In the genomic region with DNA sequence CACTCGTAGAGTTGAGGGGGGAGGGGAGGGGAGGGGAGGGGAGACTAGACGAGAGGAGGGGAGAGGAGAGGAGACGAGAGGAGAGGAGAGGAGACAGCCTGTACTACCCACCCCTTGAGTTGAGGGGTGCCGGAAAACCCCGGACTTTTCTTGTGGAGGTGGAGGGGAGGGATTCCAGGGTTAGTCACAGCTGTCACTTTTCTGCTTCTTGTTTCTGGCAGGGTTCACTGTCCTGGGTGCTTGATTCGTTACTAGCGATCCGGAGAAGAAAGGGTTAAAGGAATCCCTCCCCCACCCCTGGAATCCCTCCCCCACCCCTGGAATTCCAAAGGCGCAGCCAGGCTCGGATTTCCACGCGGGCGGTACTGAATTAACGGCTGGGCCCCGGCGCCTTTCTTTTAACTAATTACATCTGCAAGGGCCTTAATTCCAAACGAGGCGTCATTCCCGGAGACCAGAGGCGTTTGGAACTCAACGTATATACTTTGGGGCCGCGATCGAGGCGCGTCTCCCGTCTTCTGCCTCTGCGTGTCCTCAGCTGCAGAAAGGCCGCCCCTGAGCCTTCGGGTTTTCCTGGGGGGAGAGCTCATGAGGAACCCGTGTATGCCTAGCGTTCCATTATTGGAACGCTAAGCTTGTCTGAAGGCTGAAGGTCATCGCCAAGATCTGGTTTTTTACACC, we compare ENCODE assay signal across 10 cellular contexts. TPM values are rescaled to one million over a fixed set of nuclear protein-coding genes. Genes with fewer than 3 reads are reported as not detected.
DNase-seq lines count a peak whose midpoint lies in the region; ATAC-seq, FAIRE-seq and TF ChIP-seq lines count a peak whose summit lies in the region.
"Had no signal": no experiment of that assay in that cellular context is flagged by ENCODE, and none has a peak within 500 bp of the region (broad histone marks: within the 10 kb centered on the region; RNA-seq: fewer than 3 reads in every experiment).

No MANE protein-coding gene starts in this region.

- TF ChIP-seq POLR2A in testis (IDR thresholded peaks at IDR 0.05) (no peak), H54 (IDR thresholded peaks at IDR 0.05; ENCODE audit: low read depth, low read length) (no peak)

- H3K36me3 Mint-ChIP-seq in activated CD8-positive, alpha-beta memory T cell treated with anti-CD3 and anti-CD28 coated beads, Interleukin-2, amount 10 ng/mL, durations not matched to agents 7 days and 5 days: no peaks in the 10 kb centered on the region
- H3K36me3 Mint-ChIP-seq in immature natural killer cell: no peaks in the 10 kb centered on the region
- H3K36me3 Mint-ChIP-seq: CD4-positive, alpha-beta memory T cell had no signal

- peak; percentile 57 for DNase-seq in activated CD8-positive, alpha-beta memory T cell treated with anti-CD3 and anti-CD28 coated beads, Interleukin-2, amount 50 U/mL, for 48 hours
- DNase-seq in activated CD8-positive, alpha-beta memory T cell treated with anti-CD3 and anti-CD28 coated beads, Interleukin-2, amount 10 ng/mL, durations not matched to agents 7 days and 5 days: no peak
- peak; percentile 28 for DNase-seq in SW480 (ENCODE audit: low spot score)
- DNase-seq in immature natural killer cell: no peak
- DNase-seq in testis: peak; percentile 46
- no peak for DNase-seq in frontal cortex (ENCODE audit: low spot score in 2 of 2)
- DNase-seq in H54 (ENCODE audit: insufficient read length, low spot score): no peak
- no peak for DNase-seq in LoVo (ENCODE audit: low spot score)
- DNase-seq: erythroblast had no signal

- no peak for FAIRE-seq in frontal cortex (lab: Jason Lieb, UNC)
- no peak for FAIRE-seq in H54 (lab: Jason Lieb, UNC)

- H3K9me3 ChIP-seq in testis: no peaks in the 10 kb centered on the region

- CTCF ChIA-PET in activated CD8-positive, alpha-beta memory T cell treated with anti-CD3 and anti-CD28 coated beads, Interleukin-2, amount 10 ng/mL, durations not matched to agents 7 days and 5 days (lab: Charles Lee): no interaction called here

- no peaks in the 10 kb centered on the region for H3K9me3 Mint-ChIP-seq in activated CD8-positive, alpha-beta memory T cell treated with anti-CD3 and anti-CD28 coated beads, Interleukin-2, amount 10 ng/mL, durations not matched to agents 7 days and 5 days (ENCODE audit: low read depth)
- no peaks in the 10 kb centered on the region for H3K9me3 Mint-ChIP-seq in immature natural killer cell

- H3K4me3 Mint-ChIP-seq in activated CD8-positive, alpha-beta memory T cell treated with anti-CD3 and anti-CD28 coated beads, Interleukin-2, amount 10 ng/mL, durations not matched to agents 7 days and 5 days: no peak overlapping the region
- H3K4me3 Mint-ChIP-seq in immature natural killer cell: peak overlapping the region in 3 of 5 donors; percentile 66 to 72 (median 67)

- ATAC-seq in activated CD8-positive, alpha-beta memory T cell treated with anti-CD3 and anti-CD28 coated beads, Interleukin-2, amount 10 ng/mL, durations not matched to agents 7 days and 5 days: no peak

- no peaks in the 10 kb centered on the region for H3K36me3 ChIP-seq in testis (ENCODE audit: low read depth, missing control alignments)

- peaks cover 14% of the 10 kb centered on the region for H3K4me1 ChIP-seq in testis

- intact Hi-C loops in testis (cut with DNase I; ENCODE audit: low total_unique reads): no loop called here

- no peak for TF ChIP-seq CTCF in testis (IDR thresholded peaks at IDR 0.05)

- peaks cover 5% of the 10 kb centered on the region for H3K27me3 Mint-ChIP-seq in activated CD8-positive, alpha-beta memory T cell treated with anti-CD3 and anti-CD28 coated beads, Interleukin-2, amount 10 ng/mL, durations not matched to agents 7 days and 5 days
- peaks cover 4 to 5% (median 4%) of the 10 kb centered on the region in 3 donors for H3K27me3 Mint-ChIP-seq in immature natural killer cell (ENCODE audit: low read depth in 3 of 3)
- H3K27me3 Mint-ChIP-seq: CD4-positive, alpha-beta memory T cell had no signal

- no peak overlapping the region for H3K27ac ChIP-seq in testis

- WGBS in testis, 2 donors: 1 to 2% methylated on average over 33 to 34 of the region's 34 CpGs

- H3K4me3 ChIP-seq in testis: no peak overlapping the region

- no peaks in the 10 kb centered on the region for H3K27me3 ChIP-seq in testis

- peaks cover 19% of the 10 kb centered on the region for H3K4me1 Mint-ChIP-seq in activated CD8-positive, alpha-beta memory T cell treated with anti-CD3 and anti-CD28 coated beads, Interleukin-2, amount 10 ng/mL, durations not matched to agents 7 days and 5 days
- H3K4me1 Mint-ChIP-seq in immature natural killer cell: peaks cover 25 to 27% of the 10 kb centered on the region in 2 donors

- H3K27ac Mint-ChIP-seq in activated CD8-positive, alpha-beta memory T cell treated with anti-CD3 and anti-CD28 coated beads, Interleukin-2, amount 10 ng/mL, durations not matched to agents 7 days and 5 days: no peak overlapping the region
- peak overlapping the region in 1 of 6 donors; percentile 80 for H3K27ac Mint-ChIP-seq in immature natural killer cell

RNA-seq across cellular contexts. Expression of a gene that starts 20.1 kb away (rescaled TPM):
- total RNA-seq in activated CD8-positive, alpha-beta memory T cell treated with anti-CD3 and anti-CD28 coated beads, Interleukin-2, amount 10 ng/mL, durations not matched to agents 7 days and 5 days: not detected
- polyA plus RNA-seq in immature natural killer cell: 10 to 100 TPM in 1 of 3 donors, 1 to 10 TPM in 2; 1.7 to 12.8 (median 6.6) TPM
- total RNA-seq in testis: 1 to 10 TPM; 2.2 to 3.9 TPM
- 3.1 TPM for polyA plus RNA-seq in testis (ENCODE audit: insufficient read depth, low read depth, low replicate concordance)
- total RNA-seq in frontal cortex: 4.9 TPM

RNA-seq across cellular contexts. Expression of a gene that starts 36.1 kb away (rescaled TPM):
- total RNA-seq in activated CD8-positive, alpha-beta memory T cell treated with anti-CD3 and anti-CD28 coated beads, Interleukin-2, amount 10 ng/mL, durations not matched to agents 7 days and 5 days: 1 to 10 TPM in 1 of 2 experiments, under 1 TPM in 1; 0.96 to 1.3 TPM
- not detected for polyA plus RNA-seq in immature natural killer cell
- under 1 TPM; 0.37 to 0.47 TPM for total RNA-seq in testis
- polyA plus RNA-seq in testis (ENCODE audit: insufficient read depth, low read depth, low replicate concordance): not detected
- not detected for total RNA-seq in frontal cortex
- polyA plus RNA-seq: CD4-positive, alpha-beta memory T cell had no signal

Comparison
In these comparisons a context has a peak if more than half of its experiments do, and no peak if none do; other contexts are left out.
1. DNase-seq: peak in activated CD8-positive, alpha-beta memory T cell treated with anti-CD3 and anti-CD28 coated beads, Interleukin-2, amount 50 U/mL, for 48 hours (single experiment), SW480 (single experiment) and testis (single experiment); none in activated CD8-positive, alpha-beta memory T cell treated with anti-CD3 and anti-CD28 coated beads, Interleukin-2, amount 10 ng/mL, durations not matched to agents 7 days and 5 days (single experiment), immature natural killer cell (0 of 3), frontal cortex (0 of 2), H54 (single experiment) and LoVo (single experiment).